In the genomic region with DNA sequence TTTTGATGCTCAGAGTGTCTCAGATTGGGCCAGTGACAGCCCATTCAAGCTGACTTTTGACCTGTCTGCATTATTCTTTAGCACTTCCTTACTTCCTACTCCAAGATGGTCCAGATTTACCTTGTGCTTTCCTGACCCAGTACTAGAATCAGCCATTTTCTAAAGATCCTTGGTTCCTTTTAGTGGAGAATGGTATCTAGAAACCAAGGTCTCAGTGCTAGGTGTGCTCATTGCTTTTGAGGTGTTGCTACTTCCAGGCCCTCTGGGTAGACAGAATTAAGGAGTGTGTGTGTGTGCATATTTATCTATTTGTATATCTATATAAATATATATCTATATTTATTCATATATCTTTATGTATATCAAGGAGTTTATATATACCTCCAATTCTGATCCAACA, we compare ENCODE assay signal across 17 cellular contexts.
DNase-seq lines count a peak whose midpoint lies in the region; ATAC-seq and TF ChIP-seq lines count a peak whose summit lies in the region.
"Had no signal": no experiment of that assay in that cellular context is flagged by ENCODE, and none has a peak within 500 bp of the region (broad histone marks: within the 10 kb centered on the region; RNA-seq: fewer than 3 reads in every experiment).

No MANE protein-coding gene starts in this region.

- peaks cover 7% of the 10 kb centered on the region for H3K9me3 Mint-ChIP-seq in T-helper 2 cell treated with Interferon-gamma antibody and Interleukin-4, amounts not matched to agents 5 μg/mL and 100 μg/mL, for 36 hours
- H3K9me3 Mint-ChIP-seq in progenitor cell of endocrine pancreas (ENCODE audit: low read depth) = peaks cover 3% of the 10 kb centered on the region

- H3K4me1 ChIP-seq in HEK293 (ENCODE audit: control insufficient read depth, insufficient read depth, low read length) (no peaks in the 10 kb centered on the region), esophagus muscularis mucosa (peaks cover 18 to 26% (median 23%) of the 10 kb centered on the region in 4 donors), SK-N-SH (ENCODE audit: control insufficient read depth in 1 of 2, insufficient read depth in 2 of 2, low read depth in 1 of 2, low read length in 1 of 2) (peaks cover 0 to 12% of the 10 kb centered on the region in 2 experiments; a peak in 1 of 4 replicates), left lung (peaks cover 11 to 29% of the 10 kb centered on the region in 2 donors)

- intact Hi-C loops in esophagus muscularis mucosa (cut with DNase I) (loop anchor here (2.0 to 5.0 kb wide), 4 partner anchors 69 to 261 kb away; no protein-coding TSS in a partner anchor), left lung (cut with DNase I) (loop anchor here in 1 of 2 donors (5.0 kb wide), 1 partner anchor 110 kb away; no protein-coding TSS in a partner anchor)

- CTCF ChIA-PET in HEK293 (lab: Yijun Ruan, JAX) = interaction anchor here (0.6 to 3.6 kb wide), 23 partner anchors 10 to 1524 kb away, joined by 3 to 19 read pairs (median 4); a partner anchor contains a TSS
- CTCF ChIA-PET in SK-N-SH (lab: Yijun Ruan, JAX) = interaction anchor here (1.3 to 3.9 kb wide), 3 partner anchors 112 to 642 kb away, joined by 3 to 17 read pairs (median 7); no protein-coding TSS in a partner anchor

- peaks cover 10% of the 10 kb centered on the region for H3F3A ChIP-seq in SK-N-SH (replicated peaks; ENCODE audit: insufficient read depth)

- no peak for TF ChIP-seq RAD21 in SK-N-SH (IDR thresholded peaks at IDR 0.05; ENCODE audit: low read length)

- H3K9me2 ChIP-seq in SK-N-SH = no peaks in the 10 kb centered on the region

- H3K4me2 ChIP-seq in SK-N-SH = no peak overlapping the region

- H3K4me1 Mint-ChIP-seq in T-helper 2 cell treated with Interferon-gamma antibody and Interleukin-4, amounts not matched to agents 5 μg/mL and 100 μg/mL, for 36 hours (ENCODE audit: low read depth) = peaks cover 21% of the 10 kb centered on the region
- peaks cover 16% of the 10 kb centered on the region for H3K4me1 Mint-ChIP-seq in progenitor cell of endocrine pancreas (ENCODE audit: low read depth)

- no peak overlapping the region for H3K9ac ChIP-seq in SK-N-SH

- POLR2A ChIA-PET in HEK293 (lab: Yijun Ruan, JAX) (interaction anchor here (0.6 kb wide), 1 partner anchor 526 kb away, joined by 4 read pairs; no protein-coding TSS in a partner anchor), SK-N-SH (lab: Yijun Ruan, JAX) (no interaction called here)

- H3K27me3 ChIP-seq in esophagus muscularis mucosa (no peaks in the 10 kb centered on the region), SK-N-SH (ENCODE audit: insufficient read depth) (no peaks in the 10 kb centered on the region), left lung (no peaks in the 10 kb centered on the region)
- H3K27me3 ChIP-seq: Peyer's patch had no signal

- TF ChIP-seq EP300 in esophagus muscularis mucosa (IDR thresholded peaks at IDR 0.05) (no peak), SK-N-SH (IDR thresholded peaks at IDR 0.05; ENCODE audit: borderline replicate concordance in 1 of 2, low read depth in 1 of 2, low read length in 1 of 2) (no peak)

- peak overlapping the region; percentile 22 for H3K4me3 Mint-ChIP-seq in T-helper 2 cell treated with Interferon-gamma antibody and Interleukin-4, amounts not matched to agents 5 μg/mL and 100 μg/mL, for 36 hours
- H3K4me3 Mint-ChIP-seq in progenitor cell of endocrine pancreas (ENCODE audit: low read depth) = peak overlapping the region; percentile 86

- ATAC-seq in HG02798 (IDR thresholded peaks at IDR 0.05; ENCODE audit: poor library complexity, unreplicated experiment) (no peak), left lung (no peak)
- ATAC-seq: A549; activated CD4-positive, CD25-positive, alpha-beta regulatory T cell treated with anti-CD3 and anti-CD28 coated beads, Interleukin-2, amount 50 U/mL, for 24 hours had no signal

- H3K27ac ChIP-seq in HEK293 (ENCODE audit: extremely low read depth, low read depth, low read length) = no peak overlapping the region
- peak overlapping the region; percentile 89 to 96 (median 95) for H3K27ac ChIP-seq in esophagus muscularis mucosa (replicated peaks in 1 of 4)
- H3K27ac ChIP-seq in SK-N-SH (ENCODE audit: low read depth in 2 of 2, low read length in 1 of 2) = no peak overlapping the region
- H3K27ac ChIP-seq in left lung = peak overlapping the region in 1 of 2 donors; percentile 99

- H3K27me3 Mint-ChIP-seq in T-helper 2 cell treated with Interferon-gamma antibody and Interleukin-4, amounts not matched to agents 5 μg/mL and 100 μg/mL, for 36 hours (ENCODE audit: low read depth) = peaks cover 2% of the 10 kb centered on the region
- H3K27me3 Mint-ChIP-seq in progenitor cell of endocrine pancreas = no peaks in the 10 kb centered on the region
- H3K27me3 Mint-ChIP-seq: activated naive CD8-positive, alpha-beta T cell treated with anti-CD3 and anti-CD28 coated beads, Interleukin-2, amount 10 ng/mL, durations not matched to agents 7 days and 5 days had no signal

- no peaks in the 10 kb centered on the region for H3K9me3 ChIP-seq in HEK293 (ENCODE audit: control insufficient read depth, insufficient read depth, low read depth, low read length)
- H3K9me3 ChIP-seq in esophagus muscularis mucosa = no peaks in the 10 kb centered on the region
- no peaks in the 10 kb centered on the region for H3K9me3 ChIP-seq in SK-N-SH
- peaks cover 0 to 7% of the 10 kb centered on the region in 2 donors for H3K9me3 ChIP-seq in left lung
- H3K9me3 ChIP-seq: Peyer's patch had no signal

- no peak for TF ChIP-seq POLR2A in esophagus muscularis mucosa (IDR thresholded peaks at IDR 0.05; ENCODE audit: low read depth)

- no peak for DNase-seq in T-helper 2 cell treated with Interferon-gamma antibody and Interleukin-4, amounts not matched to agents 5 μg/mL and 100 μg/mL, for 36 hours (ENCODE audit: low spot score)
- DNase-seq in T-helper 2 cell = no peak
- DNase-seq in esophagus muscularis mucosa (ENCODE audit: extremely low spot score) = no peak
- no peak for DNase-seq in progenitor cell of endocrine pancreas (ENCODE audit: low spot score, unreplicated experiment)
- no peak for DNase-seq in SK-N-SH
- no peak for DNase-seq in left lung
- DNase-seq: activated CD8-positive, alpha-beta memory T cell treated with anti-CD3 and anti-CD28 coated beads, Interleukin-2, amount 50 U/mL, for 4 hours; activated naive CD8-positive, alpha-beta T cell treated with anti-CD3 and anti-CD28 coated beads, Interleukin-2, amount 10 ng/mL, durations not matched to agents 7 days and 5 days; NCI-H2029; Peyer's patch; posterior cingulate gyrus; stimulated activated CD4-positive, alpha-beta T cell treated with anti-CD3 and anti-CD28 coated beads, Interleukin-12 subunit alpha, Interleukin-12 subunit beta, amount 100 ng/mL, for 4 hours; T-helper 1 cell had no signal

- no peak overlapping the region for H3K4me3 ChIP-seq in HEK293 (ENCODE audit: low read depth, low read length)
- H3K4me3 ChIP-seq in esophagus muscularis mucosa = no peak overlapping the region
- H3K4me3 ChIP-seq in SK-N-SH (ENCODE audit: low read depth in 2 of 2, low read length in 1 of 2) = no peak overlapping the region
- H3K4me3 ChIP-seq in left lung = no peak overlapping the region
- H3K4me3 ChIP-seq: A549, Peyer's patch had no signal

- TF ChIP-seq CTCF in HEK293 (tag by site-specific recombination; IDR thresholded peaks at IDR 0.05) (no peak), esophagus muscularis mucosa (IDR thresholded peaks at IDR 0.05) (no peak), progenitor cell of endocrine pancreas (IDR thresholded peaks at IDR 0.05; ENCODE audit: unreplicated experiment) (no peak), SK-N-SH (IDR thresholded peaks at IDR 0.05) (no peak), left lung (IDR thresholded peaks at IDR 0.05) (no peak)

- H4K20me1 ChIP-seq in SK-N-SH (ENCODE audit: insufficient read depth) = no peaks in the 10 kb centered on the region

- no peaks in the 10 kb centered on the region for H3K36me3 Mint-ChIP-seq in T-helper 2 cell treated with Interferon-gamma antibody and Interleukin-4, amounts not matched to agents 5 μg/mL and 100 μg/mL, for 36 hours (ENCODE audit: low read depth)
- H3K36me3 Mint-ChIP-seq in progenitor cell of endocrine pancreas (ENCODE audit: insufficient read depth) = peaks cover 2% of the 10 kb centered on the region

- H3K79me2 ChIP-seq in SK-N-SH (ENCODE audit: insufficient read depth) = no peaks in the 10 kb centered on the region

- H2AFZ ChIP-seq in SK-N-SH (ENCODE audit: low read depth) = no peak overlapping the region; the same call in 1 of the 2 replicates

- H3K36me3 ChIP-seq in HEK293 (ENCODE audit: control insufficient read depth in 2 of 2, insufficient read depth in 1 of 2, low read length in 2 of 2) (no peaks in the 10 kb centered on the region), esophagus muscularis mucosa (no peaks in the 10 kb centered on the region), SK-N-SH (replicated peaks in 1 of 2; ENCODE audit: control insufficient read depth in 1 of 2, insufficient read depth in 2 of 2, low read length in 1 of 2) (no peaks in the 10 kb centered on the region), left lung (no peaks in the 10 kb centered on the region)
- H3K36me3 ChIP-seq: Peyer's patch had no signal

- no peak overlapping the region for H3K27ac Mint-ChIP-seq in T-helper 2 cell treated with Interferon-gamma antibody and Interleukin-4, amounts not matched to agents 5 μg/mL and 100 μg/mL, for 36 hours
- H3K27ac Mint-ChIP-seq in progenitor cell of endocrine pancreas = no peak overlapping the region

TF ChIP-seq in SK-N-SH, 30 proteins besides CTCF, POLR2A, EP300 and RAD21 (continues in another document):
- TF ChIP-seq RCOR1 (IDR thresholded peaks at IDR 0.05; ENCODE audit: low read length) (no peak), TCF12 (IDR thresholded peaks at IDR 0.05) (no peak), EZH2phosphoT487 (IDR thresholded peaks at IDR 0.05; ENCODE audit: borderline replicate concordance, low read depth) (no peak), FOSL2 (IDR thresholded peaks at IDR 0.05; ENCODE audit: borderline replicate concordance, low read depth) (no peak), JUND (IDR thresholded peaks at IDR 0.05) (no peak), ELF1 (IDR thresholded peaks at IDR 0.05) (no peak), FOXJ3 (CRISPR knock-in tag; IDR thresholded peaks at IDR 0.05) (no peak)
- TF ChIP-seq, protein P1, sequence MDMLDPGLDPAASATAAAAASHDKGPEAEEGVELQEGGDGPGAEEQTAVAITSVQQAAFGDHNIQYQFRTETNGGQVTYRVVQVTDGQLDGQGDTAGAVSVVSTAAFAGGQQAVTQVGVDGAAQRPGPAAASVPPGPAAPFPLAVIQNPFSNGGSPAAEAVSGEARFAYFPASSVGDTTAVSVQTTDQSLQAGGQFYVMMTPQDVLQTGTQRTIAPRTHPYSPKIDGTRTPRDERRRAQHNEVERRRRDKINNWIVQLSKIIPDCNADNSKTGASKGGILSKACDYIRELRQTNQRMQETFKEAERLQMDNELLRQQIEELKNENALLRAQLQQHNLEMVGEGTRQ (IDR thresholded peaks at IDR 0.05; ENCODE audit: borderline replicate concordance, low read depth, low read length) = no peak

Comparison
In these comparisons a context has a peak if more than half of its experiments do, and no peak if none do; other contexts are left out.
1. H3K27ac ChIP-seq: peak in esophagus muscularis mucosa (4 of 4); none in HEK293 (single experiment) and SK-N-SH (0 of 2).